ENCODE assay signal across 14 cellular contexts in genomic region chr12:75766263-75767160, GRCh38.
DNase-seq lines count a peak whose midpoint lies in the region; ATAC-seq, FAIRE-seq and TF ChIP-seq lines count a peak whose summit lies in the region.
"Had no signal": no experiment of that assay in that cellular context is flagged by ENCODE, and none has a peak within 500 bp of the region (broad histone marks: within the 10 kb centered on the region; RNA-seq: fewer than 3 reads in every experiment).

No MANE protein-coding gene starts in this region.

- H3K36me3 ChIP-seq in HepG2 (replicated peaks in 1 of 2; ENCODE audit: control insufficient read depth in 1 of 2, insufficient read depth in 2 of 2, low read length in 2 of 2): no peaks in the 10 kb centered on the region
- H3K36me3 ChIP-seq in right lobe of liver: no peaks in the 10 kb centered on the region
- H3K36me3 ChIP-seq in adipocyte (ENCODE audit: control insufficient read depth, insufficient read depth, low read length, severe bottlenecking): no peaks in the 10 kb centered on the region
- H3K36me3 ChIP-seq: BLaER1, stomach had no signal

- H3K9ac ChIP-seq in HepG2 (ENCODE audit: insufficient read depth, low read depth, low read length) (peak overlapping the region; percentile 64), adipocyte (ENCODE audit: low read length) (no peak overlapping the region)
- H3K9ac ChIP-seq: BLaER1 had no signal

- no peaks in the 10 kb centered on the region for H3K27me3 ChIP-seq in HepG2 (ENCODE audit: control insufficient read depth in 1 of 2, insufficient read depth in 2 of 2, low read length in 2 of 2)
- H3K27me3 ChIP-seq in right lobe of liver: no peaks in the 10 kb centered on the region
- no peaks in the 10 kb centered on the region for H3K27me3 ChIP-seq in adipocyte (replicated peaks; ENCODE audit: control insufficient read depth, insufficient read depth, low read length)
- H3K27me3 ChIP-seq: BLaER1, dorsolateral prefrontal cortex, stomach had no signal

- peak overlapping the region; percentile 86 for H3K27ac ChIP-seq in HepG2 (ENCODE audit: extremely low read length, insufficient read depth, low read length)
- H3K27ac ChIP-seq in right lobe of liver: no peak overlapping the region
- H3K27ac ChIP-seq: BLaER1, dorsolateral prefrontal cortex, stomach had no signal

- H3K4me2 ChIP-seq in HepG2 (ENCODE audit: low read depth, low read length): peak overlapping the region; percentile 51
- H3K4me2 ChIP-seq: BLaER1 had no signal

- BruUV-seq in HepG2 (replicated peaks; lab: Mats Ljungman, UMichigan): TSS peak; percentile 55

- no peaks in the 10 kb centered on the region for H3K9me3 ChIP-seq in HepG2 (ENCODE audit: low read length)
- H3K9me3 ChIP-seq in right lobe of liver: no peaks in the 10 kb centered on the region
- no peaks in the 10 kb centered on the region for H3K9me3 ChIP-seq in adipocyte (ENCODE audit: control insufficient read depth, low read length)
- H3K9me3 ChIP-seq: BLaER1, stomach had no signal

- TF ChIP-seq CTCF in HepG2 (CRISPR knock-in tag; IDR thresholded peaks at IDR 0.05) (no peak), right lobe of liver (IDR thresholded peaks at IDR 0.05) (no peak)

- peaks cover 57% of the 10 kb centered on the region for H3K4me1 ChIP-seq in HepG2 (ENCODE audit: insufficient read depth, low read length)
- peaks cover 0 to 4% (median 0%) of the 10 kb centered on the region in 4 donors for H3K4me1 ChIP-seq in right lobe of liver
- peaks cover 9% of the 10 kb centered on the region for H3K4me1 ChIP-seq in adipocyte (ENCODE audit: control insufficient read depth, insufficient read depth, low read length)
- H3K4me1 ChIP-seq: BLaER1, stomach had no signal

- in situ Hi-C loops in HepG2 (cut with HindIII; ENCODE audit: extremely low pct_ligation_motif_present, low pct_unique_long_range_greater_than_20kb): no loop called here

- TF ChIP-seq POLR2A in HepG2 (IDR thresholded peaks at IDR 0.05; ENCODE audit: insufficient read depth in 1 of 2, low read depth in 2 of 2, low read length in 2 of 2): no peak
- TF ChIP-seq POLR2A in right lobe of liver (IDR thresholded peaks at IDR 0.05): no peak

- FAIRE-seq in HepG2 (lab: Jason Lieb, UNC) (peak; percentile 94), islet of Langerhans (lab: Jason Lieb, UNC) (peak; percentile 13), urothelium cell line (lab: Jason Lieb, UNC) (no peak)
- FAIRE-seq: GM12892 had no signal

- intact Hi-C loops in HepG2 (cut with micrococcal nuclease; ENCODE audit: unreplicated experiment) (loop anchor here (1.0 to 5.0 kb wide), 4 partner anchors 54 to 266 kb away; partner anchors contain the start of gene PHLDA1), right lobe of liver (cut with DNase I) (no loop called here)

- H3K4me3 ChIP-seq in HepG2 (replicated peaks in 1 of 3; ENCODE audit: insufficient read depth in 1 of 3, low read depth in 2 of 3, low read length in 3 of 3) (peak overlapping the region in 1 of 3 experiments; percentile 3; a peak in 1 of 6 replicates), right lobe of liver (no peak overlapping the region), adipocyte (ENCODE audit: low read length) (no peak overlapping the region)
- H3K4me3 ChIP-seq: BLaER1, dorsolateral prefrontal cortex, stomach had no signal

- CTCF ChIA-PET in HepG2 (lab: Yijun Ruan, JAX; ENCODE audit: low intra/inter-chr PET ratio, low total read pairs): no interaction called here

- ATAC-seq in HepG2: peak; percentile 92
- no peak for ATAC-seq in right lobe of liver
- ATAC-seq: left lobe of liver had no signal

- peak; percentile 30; the same call in 1 of the 2 replicates for TF ChIP-seq RAD21 in HepG2 (CRISPR knock-in tag; IDR thresholded peaks at IDR 0.05)

- TF ChIP-seq EP300 in HepG2 (IDR thresholded peaks at IDR 0.05; ENCODE audit: low read depth in 2 of 2, low read length in 2 of 2) (peak in 1 of 2 experiments; percentile 98; a peak in 2 of 4 replicates), HepG2 (CRISPR knock-in tag; IDR thresholded peaks at IDR 0.05; ENCODE audit: borderline replicate concordance) (peak; percentile 95)

- H2AFZ ChIP-seq in HepG2 (ENCODE audit: low read length): peak overlapping the region; percentile 55

- DNase-seq in HepG2 (ENCODE audit: low spot score) (peak; percentile 97), right lobe of liver (no peak), adipocyte (ENCODE audit: low read depth) (peak; percentile 53), urothelium cell line (ENCODE audit: low spot score) (peak; percentile 42), NCI-H82 (lab: John Stamatoyannopoulos, UW) (no peak), NCI-H1694 (lab: John Stamatoyannopoulos, UW) (no peak), cortex of kidney (lab: John Stamatoyannopoulos, UW) (no peak)
- DNase-seq: dorsolateral prefrontal cortex, NCI-H2029, stomach had no signal

- H3K79me2 ChIP-seq in HepG2 (ENCODE audit: insufficient read depth, low read length): no peaks in the 10 kb centered on the region

- 55% methylated on average over 3 of the region's 3 CpGs for WGBS in HepG2 (ENCODE audit: low lambda C conversion rate)
- WGBS in right lobe of liver (ENCODE audit: insufficient coverage, low coverage, low lambda C conversion rate, missing lambda C conversion rate): 93% methylated on average over 3 of the region's 3 CpGs

- POLR2A ChIA-PET in HepG2 (lab: Yijun Ruan, JAX): interaction anchor here (0.5 to 3.2 kb wide), 13 partner anchors 12 to 266 kb away, joined by 3 to 30 read pairs (median 4); partner anchors contain the start of gene PHLDA1

- H4K20me1 ChIP-seq in HepG2 (ENCODE audit: insufficient read depth, low read length): no peaks in the 10 kb centered on the region
- H4K20me1 ChIP-seq: BLaER1 had no signal

TF ChIP-seq in HepG2, 621 proteins besides CTCF, POLR2A, EP300 and RAD21 (continues in another document):
- peak; percentile 75; the same call in 1 of the 2 replicates for TF ChIP-seq NCOR1 (IDR thresholded peaks at IDR 0.05; ENCODE audit: borderline replicate concordance, low read length)
- no peak for TF ChIP-seq EED (CRISPR knock-in tag; IDR thresholded peaks at IDR 0.05)
- TF ChIP-seq MAFF (IDR thresholded peaks at IDR 0.05; ENCODE audit: low read depth, low read length): no peak
- no peak for TF ChIP-seq ZNF598 (CRISPR knock-in tag; IDR thresholded peaks at IDR 0.05; ENCODE audit: borderline replicate concordance)
- no peak for TF ChIP-seq WIZ (CRISPR knock-in tag; IDR thresholded peaks at IDR 0.05)
- peak; percentile 96 for TF ChIP-seq HMG20A (CRISPR knock-in tag; IDR thresholded peaks at IDR 0.05; ENCODE audit: borderline replicate concordance)
- TF ChIP-seq DBP (CRISPR knock-in tag; IDR thresholded peaks at IDR 0.05; ENCODE audit: not compliant biosample characterization): no peak
- peak; percentile 53 for TF ChIP-seq CEBPG (CRISPR knock-in tag; IDR thresholded peaks at IDR 0.05)
- TF ChIP-seq ATAD3A (CRISPR knock-in tag; IDR thresholded peaks at IDR 0.05): no peak
- TF ChIP-seq HMGA1 (CRISPR knock-in tag; conservative IDR thresholded peaks at IDR 0.05): no peak
- TF ChIP-seq GATA4 (IDR thresholded peaks at IDR 0.05; ENCODE audit: borderline replicate concordance, low read depth): peak; percentile 81; the same call in 1 of the 2 replicates
- peak; percentile 78; the same call in 1 of the 2 replicates for TF ChIP-seq STAT6 (CRISPR knock-in tag; IDR thresholded peaks at IDR 0.05; ENCODE audit: borderline replicate concordance)
- peak; percentile 85 for TF ChIP-seq BCL6 (CRISPR knock-in tag; IDR thresholded peaks at IDR 0.05)
- TF ChIP-seq FOXO1 (CRISPR knock-in tag; IDR thresholded peaks at IDR 0.05): peak; percentile 65; the same call in 1 of the 2 replicates
- TF ChIP-seq KLF16 (CRISPR knock-in tag; IDR thresholded peaks at IDR 0.05): peak in 1 of 2 experiments; percentile 49; a peak in 1 of 4 replicates
- peak; percentile 88 for TF ChIP-seq RXRB (CRISPR knock-in tag; IDR thresholded peaks at IDR 0.05; ENCODE audit: borderline replicate concordance)
- peak; percentile 75; the same call in 1 of the 2 replicates for TF ChIP-seq TARDBP (CRISPR knock-in tag; IDR thresholded peaks at IDR 0.05)
- no peak for TF ChIP-seq ZNF235 (CRISPR knock-in tag; IDR thresholded peaks at IDR 0.05; ENCODE audit: borderline replicate concordance)

Comparison
In these comparisons a context has a peak if more than half of its experiments do, and no peak if none do; other contexts are left out.
1. DNase-seq: peak in HepG2 (single experiment), adipocyte (single experiment) and urothelium cell line (single experiment); none in right lobe of liver (0 of 3), NCI-H82 (single experiment), NCI-H1694 (single experiment) and cortex of kidney (single experiment).